11 cellular contexts compared by ENCODE assay signal in the genomic region with DNA sequence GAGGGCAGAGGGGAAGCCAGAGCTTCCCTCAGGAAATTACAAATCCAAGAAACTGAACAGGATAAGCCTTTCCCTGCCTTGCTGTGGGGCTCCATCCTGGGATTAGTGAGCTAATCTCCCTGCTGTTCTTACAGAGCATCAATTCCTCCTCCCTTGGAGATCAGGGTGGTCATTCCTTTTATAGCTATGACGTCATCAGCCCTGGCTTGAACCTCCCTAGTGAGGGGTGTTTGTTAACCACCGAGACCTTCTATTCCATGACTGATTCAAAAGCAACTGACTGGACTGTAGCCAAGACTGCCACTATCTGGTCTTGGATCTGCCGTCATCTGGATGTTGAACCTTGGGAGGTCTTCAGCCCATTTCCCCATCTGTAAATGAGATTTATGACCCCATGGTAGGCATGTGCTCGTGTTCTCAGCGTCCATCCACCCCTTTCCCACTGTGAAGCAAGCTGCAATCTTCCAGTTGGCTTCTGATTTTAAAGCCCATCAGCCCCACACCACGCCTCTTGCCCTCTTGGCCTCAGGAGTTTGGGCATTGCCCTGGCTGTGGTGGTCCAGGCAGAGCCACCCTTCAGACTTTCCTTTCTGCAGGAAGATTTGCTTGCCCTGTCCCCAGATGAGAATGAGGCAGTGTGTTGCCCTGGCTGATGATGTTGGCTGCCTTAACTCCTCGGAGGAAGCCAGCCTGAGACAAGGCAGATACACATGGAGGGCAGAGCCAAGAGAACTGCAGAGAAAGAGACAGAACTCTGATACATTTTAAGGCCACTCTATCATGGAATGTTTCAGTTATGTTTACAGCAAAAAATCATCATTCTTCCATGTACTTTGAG. TPM values are rescaled to one million over a fixed set of nuclear protein-coding genes. Genes with fewer than 3 reads are reported as not detected.
DNase-seq lines count a peak whose midpoint lies in the region; ATAC-seq and TF ChIP-seq lines count a peak whose summit lies in the region.
"Had no signal": no experiment of that assay in that cellular context is flagged by ENCODE, and none has a peak within 500 bp of the region (broad histone marks: within the 10 kb centered on the region; RNA-seq: fewer than 3 reads in every experiment).

No MANE protein-coding gene starts in this region.

- H3K79me2 ChIP-seq in PC-3 (ENCODE audit: low read length), result no peaks in the 10 kb centered on the region
- no peaks in the 10 kb centered on the region for H3K79me2 ChIP-seq in fibroblast of lung (ENCODE audit: control insufficient read depth, insufficient read depth, low read length)
- H3K79me2 ChIP-seq: parathyroid adenoma had no signal

- no TSS peak for BruUV-seq in PC-3 (replicated peaks; lab: Mats Ljungman, UMichigan)

- peak; percentile 35 for ATAC-seq in PC-3
- ATAC-seq: stimulated activated naive B cell treated with anti-CD40 and anti-IgM and Interleukin-4, amounts not matched to agents 10 μg/mL and 1 μg/mL and 100 μg/mL, for 72 hours had no signal

- DNase-seq in D341Med (ENCODE audit: low spot score) (peak; percentile 74), PC-3 (no peak), fibroblast of lung (ENCODE audit: low read depth in 2 of 2) (peak; percentile 77 to 91), non-pigmented ciliary epithelial cell (ENCODE audit: low read depth) (peak; percentile 84), SK-N-DZ (ENCODE audit: low spot score) (no peak), SHP77 (lab: John Stamatoyannopoulos, UW) (no peak), T-helper 1 cell (no peak)
- DNase-seq in NK-92 treated with Interleukin-12 subunit alpha and Interleukin-12 subunit beta, amount 100 ng/mL, for 24 hours (lab: John Stamatoyannopoulos, UW), result no peak
- DNase-seq: activated gamma-delta T cell; stimulated activated naive B cell treated with anti-CD40 and anti-IgM and Interleukin-4, amounts not matched to agents 10 μg/mL and 1 μg/mL and 100 μg/mL, for 72 hours had no signal

- H3K9me2 ChIP-seq in PC-3 (replicated peaks; ENCODE audit: low read length), result no peaks in the 10 kb centered on the region

- H2AFZ ChIP-seq in PC-3 (ENCODE audit: low read length), result peak overlapping the region; percentile 25; the same call in 1 of the 2 replicates
- no peak overlapping the region for H2AFZ ChIP-seq in fibroblast of lung (ENCODE audit: low read length)
- H2AFZ ChIP-seq: parathyroid adenoma had no signal

- no peaks in the 10 kb centered on the region for H3K36me3 ChIP-seq in PC-3 (ENCODE audit: low read depth, low read length)
- H3K36me3 ChIP-seq in fibroblast of lung (ENCODE audit: control insufficient read depth, insufficient read depth, low read length), result no peaks in the 10 kb centered on the region

- H3K27me3 ChIP-seq in PC-3 (ENCODE audit: low read length), result no peaks in the 10 kb centered on the region
- no peaks in the 10 kb centered on the region for H3K27me3 ChIP-seq in fibroblast of lung (ENCODE audit: control insufficient read depth, insufficient read depth, low read length)

- POLR2A ChIA-PET in PC-3 (lab: Charles Lee; ENCODE audit: unreplicated experiment), result interaction anchor here (0.7 kb wide), 1 partner anchor 11 kb away, joined by 3 read pairs; no protein-coding TSS in a partner anchor

- CTCF ChIA-PET in PC-3 (lab: Charles Lee), result interaction anchor here (0.7 to 0.8 kb wide), 2 partner anchors 11 to 70 kb away, joined by 3 read pairs; no protein-coding TSS in a partner anchor

- intact Hi-C loops in PC-3 (cut with micrococcal nuclease), result no loop called here

- H3K4me2 ChIP-seq in PC-3 (ENCODE audit: low read length) (peak overlapping the region; percentile 19), fibroblast of lung (ENCODE audit: extremely low read depth, insufficient read depth, low read length) (peak overlapping the region; percentile 36)

- H4K20me1 ChIP-seq in PC-3 (ENCODE audit: low read length), result no peaks in the 10 kb centered on the region
- no peaks in the 10 kb centered on the region for H4K20me1 ChIP-seq in fibroblast of lung (ENCODE audit: control insufficient read depth, extremely low read depth, insufficient read depth, low read length)

- TF ChIP-seq CTCF in PC-3 (conservative IDR thresholded peaks at IDR 0.05; ENCODE audit: low read depth, low read length) (no peak), fibroblast of lung (conservative IDR thresholded peaks at IDR 0.05 in 1 of 2, IDR thresholded peaks at IDR 0.05 in 1 of 2; ENCODE audit: low read depth in 1 of 2, low read length in 2 of 2) (no peak)

- H3K4me1 ChIP-seq in PC-3 (ENCODE audit: insufficient read depth, low read length), result peaks cover 13% of the 10 kb centered on the region
- peaks cover 23% of the 10 kb centered on the region for H3K4me1 ChIP-seq in fibroblast of lung (ENCODE audit: control insufficient read depth, extremely low read depth, insufficient read depth, low read length)
- H3K4me1 ChIP-seq: parathyroid adenoma had no signal

- H3F3A ChIP-seq in PC-3 (ENCODE audit: low read length, unreplicated experiment), result no peaks in the 10 kb centered on the region

- H3K27ac ChIP-seq in PC-3 (ENCODE audit: low read length) (peak overlapping the region; percentile 14; the same call in 1 of the 2 replicates), fibroblast of lung (ENCODE audit: insufficient read depth, low read length) (peak overlapping the region; percentile 62)
- H3K27ac ChIP-seq: parathyroid adenoma had no signal

- H3K9ac ChIP-seq in PC-3 (ENCODE audit: low read length) (no peak overlapping the region), fibroblast of lung (ENCODE audit: insufficient read depth, low read length) (no peak overlapping the region)
- H3K9ac ChIP-seq: parathyroid adenoma had no signal

- H3K4me3 ChIP-seq in PC-3 (ENCODE audit: low read length) (no peak overlapping the region), fibroblast of lung (replicated peaks in 1 of 4; ENCODE audit: control extremely low read depth in 1 of 4, insufficient read depth in 1 of 4, low read depth in 3 of 4, low read length in 4 of 4) (no peak overlapping the region)

- H3K9me3 ChIP-seq in PC-3 (ENCODE audit: low read length), result no peaks in the 10 kb centered on the region
- H3K9me3 ChIP-seq in fibroblast of lung (ENCODE audit: control insufficient read depth, insufficient read depth, low read depth, low read length), result no peaks in the 10 kb centered on the region

RNA-seq across cellular contexts. Expression of gene ACTN1, which starts 59.6 kb away (rescaled TPM):
- total RNA-seq in PC-3 (2014; rRNA removed) (303 and 400 TPM in 2 replicates), fibroblast of lung (178 and 254 TPM in 2 replicates)
- 578 and 729 TPM in 2 replicates for polyA plus RNA-seq in fibroblast of lung
- polyA plus RNA-seq in fibroblast of lung (2012), result 491 and 638 TPM in 2 replicates
- 1,123 and 1,490 TPM in 2 replicates for polyA minus RNA-seq in fibroblast of lung (ENCODE audit: low replicate concordance)
- 31.1 and 44.7 TPM in 2 replicates for polyA plus RNA-seq in SK-N-DZ (2014; cell fraction: cytosol; rRNA removed)
- 18.8 and 35.8 TPM in 2 replicates for polyA plus RNA-seq in SK-N-DZ (2014; cell fraction: nucleus; rRNA removed)

Comparison
In these comparisons a context has a peak if more than half of its experiments do, and no peak if none do; other contexts are left out.
1. DNase-seq: peak in D341Med (single experiment), fibroblast of lung (2 of 2) and non-pigmented ciliary epithelial cell (single experiment); none in PC-3 (single experiment), NK-92 treated with Interleukin-12 subunit alpha and Interleukin-12 subunit beta, amount 100 ng/mL, for 24 hours (single experiment), SK-N-DZ (single experiment), SHP77 (0 of 2) and T-helper 1 cell (0 of 5).